ENCODE assay signal across 1 cellular context in genomic region chr21:15063081-15063820, GRCh38.
TF ChIP-seq lines count a peak whose summit lies in the region.

No MANE protein-coding gene starts in this region.

TF ChIP-seq in K562, 482 proteins besides CTCF, POLR2A, EP300 and RAD21 (continued from another document):
- TF ChIP-seq AFF4 (CRISPR knock-in tag; IDR thresholded peaks at IDR 0.05) (0 out of 2 replicates have a peak, but pooled peaks have one; percentile 11), XRCC4 (IDR thresholded peaks at IDR 0.05; ENCODE audit: extremely low read depth, insufficient read depth, insufficient read length) (no peak)
TF ChIP-seq in K562: peak in this region for 3.
